ENCODE assay signal across 21 cellular contexts in genomic region chr3:24945575-24945974, GRCh38.
"Had no signal": no experiment of that assay in that cellular context is flagged by ENCODE, and none has a peak within 500 bp of the region (broad histone marks: within the 10 kb centered on the region; RNA-seq: fewer than 3 reads in every experiment).

No MANE protein-coding gene starts in this region.

- H3K36me3 ChIP-seq: spleen, tibial artery, upper lobe of left lung, uterus had no signal

- H3K27ac ChIP-seq: coronary artery, dorsolateral prefrontal cortex, hepatocyte, spleen, tibial artery, upper lobe of left lung, uterus had no signal

- H3K36me3 Mint-ChIP-seq: stimulated activated memory B cell treated with anti-CD40 and anti-IgM and Interleukin-4, amounts not matched to agents 10 μg/mL and 1 μg/mL and 100 μg/mL, for 72 hours had no signal

- H2AFZ ChIP-seq: hepatocyte had no signal

- H3K4me3 Mint-ChIP-seq: effector memory CD8-positive, alpha-beta T cell; nephron progenitor cell; stimulated activated memory B cell treated with anti-CD40 and anti-IgM and Interleukin-4, amounts not matched to agents 10 μg/mL and 1 μg/mL and 100 μg/mL, for 72 hours; stimulated activated naive CD8-positive, alpha-beta T cell treated with anti-CD3 and anti-CD28 coated beads, Interleukin-15, Interleukin-2, amounts not matched to agents 100 ng/mL and 50 ng/mL, for 24 hours had no signal

- DNase-seq: dorsolateral prefrontal cortex; effector memory CD8-positive, alpha-beta T cell; erythroblast; foreskin melanocyte; kidney; left colon; left ventricle myocardium superior; nephron progenitor cell; posterior cingulate gyrus; spleen; stimulated activated CD4-positive, alpha-beta T cell treated with anti-CD3 and anti-CD28 coated beads, Interleukin-15, amount 100 ng/mL, for 24 hours; stimulated activated CD4-positive, alpha-beta T cell treated with anti-CD3 and anti-CD28 coated beads, Interleukin-1b, Interleukin-23, amount 100 ng/mL, for 48 hours; stimulated activated CD4-positive, alpha-beta T cell treated with anti-CD3 and anti-CD28 coated beads, Interleukin-4, amount 100 ng/mL, for 24 hours; tibial artery; uterus had no signal

- H3K27ac Mint-ChIP-seq: effector memory CD8-positive, alpha-beta T cell; nephron progenitor cell; stimulated activated memory B cell treated with anti-CD40 and anti-IgM and Interleukin-4, amounts not matched to agents 10 μg/mL and 1 μg/mL and 100 μg/mL, for 72 hours; stimulated activated naive CD8-positive, alpha-beta T cell treated with anti-CD3 and anti-CD28 coated beads, Interleukin-15, Interleukin-2, amounts not matched to agents 100 ng/mL and 50 ng/mL, for 24 hours had no signal

- H3K79me2 ChIP-seq: hepatocyte had no signal

- H3K27me3 ChIP-seq: hepatocyte, tibial artery, upper lobe of left lung, uterus had no signal

- H3K4me1 ChIP-seq: spleen, tibial artery, upper lobe of left lung, uterus had no signal

- ATAC-seq: effector memory CD8-positive, alpha-beta T cell; left colon; left ventricle myocardium superior; sciatic nerve; stimulated activated memory B cell treated with anti-CD40 and anti-IgM and Interleukin-4, amounts not matched to agents 10 μg/mL and 1 μg/mL and 100 μg/mL, for 72 hours had no signal

- H3K4me1 Mint-ChIP-seq: nephron progenitor cell; stimulated activated memory B cell treated with anti-CD40 and anti-IgM and Interleukin-4, amounts not matched to agents 10 μg/mL and 1 μg/mL and 100 μg/mL, for 72 hours had no signal

- H3K27me3 Mint-ChIP-seq: effector memory CD8-positive, alpha-beta T cell; stimulated activated memory B cell treated with anti-CD40 and anti-IgM and Interleukin-4, amounts not matched to agents 10 μg/mL and 1 μg/mL and 100 μg/mL, for 72 hours; stimulated activated naive CD8-positive, alpha-beta T cell treated with anti-CD3 and anti-CD28 coated beads, Interleukin-15, Interleukin-2, amounts not matched to agents 100 ng/mL and 50 ng/mL, for 24 hours had no signal

- H3K4me3 ChIP-seq: coronary artery, dorsolateral prefrontal cortex, hepatocyte, spleen, tibial artery, upper lobe of left lung, uterus had no signal

- H3K9me3 ChIP-seq: spleen, tibial artery, upper lobe of left lung, uterus had no signal

- H3K4me2 ChIP-seq: hepatocyte had no signal

- H3K9me3 Mint-ChIP-seq: nephron progenitor cell had no signal
